ENCODE assay signal across 8 cellular contexts in the genomic region with DNA sequence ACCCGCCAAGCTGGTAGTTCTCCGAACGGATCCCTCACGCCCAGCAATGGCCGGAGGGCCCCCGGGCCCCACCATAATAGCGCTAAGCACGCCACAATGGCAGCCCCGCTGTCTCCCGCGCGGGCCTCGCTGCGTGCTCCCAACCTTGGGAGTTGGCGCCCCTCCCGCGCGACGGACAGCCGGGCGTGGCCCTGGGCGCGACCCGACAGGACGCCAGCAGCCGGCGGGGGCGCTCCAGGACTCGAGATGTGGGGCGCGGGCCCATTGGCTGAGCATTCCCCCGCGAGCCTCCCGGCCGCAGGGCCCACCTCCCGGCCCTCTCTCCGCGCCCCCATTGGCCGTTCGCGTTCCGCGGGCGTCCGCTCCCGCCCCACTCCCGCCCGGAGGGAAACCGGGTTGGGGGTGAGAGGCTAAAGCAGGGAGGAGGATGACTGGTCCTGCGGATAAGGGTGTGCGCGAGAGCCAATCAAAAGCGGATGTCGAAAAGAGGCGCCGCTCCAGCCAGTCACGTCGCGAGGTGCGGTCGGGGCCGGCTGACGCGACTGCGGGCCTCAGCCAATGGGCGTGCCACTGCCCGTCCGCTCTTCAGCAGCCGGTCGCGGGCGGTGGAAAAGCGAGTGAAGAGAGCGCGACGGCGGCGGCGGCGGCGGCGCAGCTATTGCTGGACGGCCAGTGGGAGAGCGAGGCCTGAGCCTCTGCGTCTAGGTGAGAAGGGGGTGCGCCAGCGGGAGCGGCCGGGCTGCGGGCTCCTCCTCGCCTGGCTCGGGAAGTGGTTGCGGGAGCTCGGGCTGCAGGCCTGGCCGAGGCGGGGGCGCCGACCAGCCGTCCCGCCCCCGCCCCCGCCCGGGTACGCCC. TPM values are rescaled to one million over a fixed set of nuclear protein-coding genes. Genes with fewer than 3 reads are reported as not detected.
DNase-seq lines count a peak whose midpoint lies in the region; ATAC-seq, FAIRE-seq and TF ChIP-seq lines count a peak whose summit lies in the region.

A gene with protein sequence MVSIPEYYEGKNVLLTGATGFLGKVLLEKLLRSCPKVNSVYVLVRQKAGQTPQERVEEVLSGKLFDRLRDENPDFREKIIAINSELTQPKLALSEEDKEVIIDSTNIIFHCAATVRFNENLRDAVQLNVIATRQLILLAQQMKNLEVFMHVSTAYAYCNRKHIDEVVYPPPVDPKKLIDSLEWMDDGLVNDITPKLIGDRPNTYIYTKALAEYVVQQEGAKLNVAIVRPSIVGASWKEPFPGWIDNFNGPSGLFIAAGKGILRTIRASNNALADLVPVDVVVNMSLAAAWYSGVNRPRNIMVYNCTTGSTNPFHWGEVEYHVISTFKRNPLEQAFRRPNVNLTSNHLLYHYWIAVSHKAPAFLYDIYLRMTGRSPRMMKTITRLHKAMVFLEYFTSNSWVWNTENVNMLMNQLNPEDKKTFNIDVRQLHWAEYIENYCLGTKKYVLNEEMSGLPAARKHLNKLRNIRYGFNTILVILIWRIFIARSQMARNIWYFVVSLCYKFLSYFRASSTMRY (plus strand): TSS at position 567 of the 855 bp plus-strand sequence. CDS start 26,098 bp downstream, outside the sequence.

- H2AFZ ChIP-seq in mammary epithelial cell (ENCODE audit: low read depth, low read length), result peak within 1 kb of the TSS; percentile 98

- H3K27me3 ChIP-seq in AG04450 (ENCODE audit: control insufficient read depth, insufficient read depth, low read length), result no peaks in the 10 kb centered on the region
- no peaks in the 10 kb centered on the region for H3K27me3 ChIP-seq in WERI-Rb-1 (ENCODE audit: insufficient read depth, low read depth, severe bottlenecking)
- H3K27me3 ChIP-seq in mammary epithelial cell (ENCODE audit: insufficient read depth, low read length), result no peaks in the 10 kb centered on the region
- no peaks in the 10 kb centered on the region for H3K27me3 ChIP-seq in small intestine (ENCODE audit: control insufficient read depth in 2 of 2, insufficient read depth in 2 of 2, low read length in 2 of 2)

- POLR2A ChIA-PET in AG04450 (lab: Yijun Ruan, JAX), result interaction anchor here (0.7 kb wide), 1 partner anchor 20 kb away, joined by 3 read pairs; no protein-coding TSS in a partner anchor

- H3K9ac ChIP-seq in mammary epithelial cell (ENCODE audit: insufficient read depth, low read length), result peak within 1 kb of the TSS; percentile 89

- ATAC-seq in GM18870 (IDR thresholded peaks at IDR 0.05; ENCODE audit: unreplicated experiment), result peak; percentile 90
- ATAC-seq in HG03135 (IDR thresholded peaks at IDR 0.05; ENCODE audit: unreplicated experiment), result peak; percentile 92

- intact Hi-C loops in mammary epithelial cell (cut with micrococcal nuclease), result loop anchor here (5.0 kb wide), 1 partner anchor 206 kb away; a partner anchor contains a TSS

- H3K27ac ChIP-seq in AG04450 (ENCODE audit: low read depth, low read length), result peak within 1 kb of the TSS; percentile 54
- H3K27ac ChIP-seq in WERI-Rb-1, result peak within 1 kb of the TSS; percentile 95
- H3K27ac ChIP-seq in mammary epithelial cell (ENCODE audit: insufficient read depth, low read depth, low read length), result peak within 1 kb of the TSS; percentile 83
- peak within 1 kb of the TSS; percentile 90 to 93 for H3K27ac ChIP-seq in small intestine (ENCODE audit: low read depth in 1 of 2, low read length in 1 of 2)

- CTCF ChIA-PET in AG04450 (lab: Charles Lee), result interaction anchor here (0.6 to 1.4 kb wide), 13 partner anchors 8 to 204 kb away, joined by 3 to 13 read pairs (median 3); no protein-coding TSS in a partner anchor
- CTCF ChIA-PET in mammary epithelial cell (lab: Charles Lee; ENCODE audit: low non-redundant PET), result interaction anchor here (0.5 kb wide), 1 partner anchor 53 kb away, joined by 3 read pairs; no protein-coding TSS in a partner anchor

- peaks cover 48% of the 10 kb centered on the region for H3K79me2 ChIP-seq in mammary epithelial cell (ENCODE audit: insufficient read depth, low read length)

- peak within 1 kb of the TSS; percentile 97 for H3K4me2 ChIP-seq in mammary epithelial cell (ENCODE audit: insufficient read depth, low read depth, low read length)

- H3K4me1 ChIP-seq in mammary epithelial cell (ENCODE audit: insufficient read depth, low read length), result peaks cover 48% of the 10 kb centered on the region
- peaks cover 5% of the 10 kb centered on the region in 2 donors for H3K4me1 ChIP-seq in small intestine (ENCODE audit: control insufficient read depth in 2 of 2, insufficient read depth in 1 of 2, low read depth in 1 of 2, low read length in 1 of 2)

- no peak for FAIRE-seq in small intestine (lab: Jason Lieb, UNC)

- dilution Hi-C loops in mammary epithelial cell (cut with HindIII; ENCODE audit: low sequenced_read_pairs), result no loop called here

- H3K36me3 ChIP-seq in WERI-Rb-1, result peaks cover 13% of the 10 kb centered on the region
- no peaks in the 10 kb centered on the region for H3K36me3 ChIP-seq in mammary epithelial cell (ENCODE audit: insufficient read depth, low read length)
- H3K36me3 ChIP-seq in small intestine (ENCODE audit: control insufficient read depth in 2 of 2, insufficient read depth in 2 of 2, low read length in 2 of 2), result no peaks in the 10 kb centered on the region

- DNase-seq in AG04450 (ENCODE audit: low read depth, low spot score) (peak; percentile 98), NCI-H2196 treated with DMSO at 0.1 percent for 48 hours (lab: John Stamatoyannopoulos, UW; ENCODE audit: unreplicated experiment) (peak; percentile 97), WERI-Rb-1 (peak; percentile 98), mammary epithelial cell (peak; percentile 100), small intestine (peak; percentile 99)

- H3K4me3 ChIP-seq in AG04450 (ENCODE audit: low read depth, low read length) (peak within 1 kb of the TSS; percentile 81), WERI-Rb-1 (ENCODE audit: low read depth, low read length) (peak within 1 kb of the TSS; percentile 96), mammary epithelial cell (replicated peaks in 1 of 3; ENCODE audit: insufficient read depth in 1 of 3, low read depth in 2 of 3, low read length in 3 of 3) (peak within 1 kb of the TSS; percentile 75 to 100 (median 81)), iPS-18c (ENCODE audit: insufficient read depth, low read depth, low read length) (peak within 1 kb of the TSS; percentile 66), small intestine (ENCODE audit: low read depth in 1 of 2, low read length in 2 of 2) (peak within 1 kb of the TSS; percentile 95 to 97)

- BruUV-seq in mammary epithelial cell (replicated peaks; lab: Mats Ljungman, UMichigan), result no TSS peak

- in situ Hi-C loops in mammary epithelial cell (cut with MboI; ENCODE audit: low sequenced_read_pairs in 2 of 2), result no loop called here

- TF ChIP-seq CTCF in AG04450 (IDR thresholded peaks at IDR 0.05; ENCODE audit: low read depth, low read length) (peak; percentile 47), WERI-Rb-1 (IDR thresholded peaks at IDR 0.05; ENCODE audit: low read depth, low read length) (peak; percentile 60), mammary epithelial cell (conservative IDR thresholded peaks at IDR 0.05 in 1 of 2, IDR thresholded peaks at IDR 0.05 in 1 of 2; ENCODE audit: extremely low read depth in 1 of 2, insufficient read depth in 1 of 2, low read depth in 1 of 2, low read length in 2 of 2) (peak; percentile 24 to 59)

- 15% methylated on average over 4 of the region's 104 CpGs for WGBS in mammary epithelial cell (ENCODE audit: low coverage, missing lambda C conversion rate)
- 0% methylated on average over 19 to 104 of the region's 104 CpGs for WGBS in small intestine, 3 donors

- H3K9me3 ChIP-seq in AG04450 (ENCODE audit: control insufficient read depth, insufficient read depth, low read length) (no peaks in the 10 kb centered on the region; the same call in 1 of the 2 replicates), WERI-Rb-1 (ENCODE audit: severe bottlenecking) (no peaks in the 10 kb centered on the region), mammary epithelial cell (replicated peaks; ENCODE audit: insufficient read depth, low read length) (no peaks in the 10 kb centered on the region), iPS-18c (ENCODE audit: control insufficient read depth, insufficient read depth, low read length) (no peaks in the 10 kb centered on the region), small intestine (ENCODE audit: control insufficient read depth, low read depth) (no peaks in the 10 kb centered on the region)

- H4K20me1 ChIP-seq in mammary epithelial cell (ENCODE audit: insufficient read depth, low read length), result no peaks in the 10 kb centered on the region

RNA-seq across cellular contexts. Expression of the gene that starts here (rescaled TPM):
- polyA plus RNA-seq in AG04450 (2011; rRNA removed), result 56.9 and 71.7 TPM in 2 replicates
- 31.3 and 67.3 TPM in 2 replicates for polyA minus RNA-seq in AG04450 (2011; rRNA and poly(A)+ RNA removed)
- 100 to 1,000 TPM; 104 to 126 TPM for total RNA-seq in mammary epithelial cell
- 96.7 TPM for polyA plus RNA-seq in mammary epithelial cell
- polyA minus RNA-seq in mammary epithelial cell, result 272 TPM
- polyA plus RNA-seq in small intestine, result 10 to 100 TPM; 19.7 to 40.9 (median 22.5) TPM

Comparison
In these comparisons a context has a peak if more than half of its experiments do, and no peak if none do; other contexts are left out.
1. Peak in every context shown above with its lines: DNase-seq, ATAC-seq, H3K4me3 ChIP-seq and H3K27ac ChIP-seq.